In genomic region chr4:104066533-104066932, GRCh38 we compare ENCODE assay signal across 31 cellular contexts.
"Had no signal": no experiment of that assay in that cellular context is flagged by ENCODE, and none has a peak within 500 bp of the region (broad histone marks: within the 10 kb centered on the region; RNA-seq: fewer than 3 reads in every experiment).

No MANE protein-coding gene starts in this region.

- DNase-seq: activated B cell treated with CpG ODN at 0.5 μM for 24 hours; activated CD4-positive, alpha-beta memory T cell treated with anti-CD3 and anti-CD28 coated beads for 36 hours; activated CD4-positive, alpha-beta T cell treated with anti-CD3 and anti-CD28 coated beads for 36 hours; activated CD4-positive, alpha-beta T cell treated with anti-CD3 and anti-CD28 coated beads, Interleukin-2, amount 10 ng/mL, durations not matched to agents 24 days and 14 days; activated CD4-positive, CD25-positive, alpha-beta regulatory T cell treated with anti-CD3 and anti-CD28 coated beads, Interleukin-2, amount 50 U/mL, for 72 hours; activated CD8-positive, alpha-beta memory T cell treated with anti-CD3 and anti-CD28 coated beads, Interleukin-2, amount 10 ng/mL, durations not matched to agents 7 days and 5 days; activated CD8-positive, alpha-beta memory T cell treated with anti-CD3 and anti-CD28 coated beads, Interleukin-2, amount 50 U/mL, for 4 hours; activated CD8-positive, alpha-beta T cell treated with anti-CD3 and anti-CD28 coated beads, Interleukin-2, amount 10 ng/mL, durations not matched to agents 7 days and 5 days; activated gamma-delta T cell; activated naive CD4-positive, alpha-beta T cell; activated naive CD4-positive, alpha-beta T cell treated with anti-CD3 and anti-CD28 coated beads, Interleukin-2, amount 10 ng/mL, durations not matched to agents 7 days and 5 days; activated naive CD8-positive, alpha-beta T cell treated with anti-CD3 and anti-CD28 coated beads, Interleukin-2, amount 10 ng/mL, durations not matched to agents 7 days and 5 days; activated T-cell treated with anti-CD3 and anti-CD28 coated beads, Interleukin-2, amount 50 U/mL, for 1 hour; activated T-cell treated with anti-CD3 and anti-CD28 coated beads, Interleukin-2, amount 50 U/mL, for 48 hours; central memory CD4-positive, alpha-beta T cell; cerebellar nuclear complex; colonic mucosa; effector CD8-positive, alpha-beta T cell; esophagus squamous epithelium; foreskin melanocyte; head of caudate nucleus; hippocampal formation; T-helper 2 cell had no signal

- H3K36me3 ChIP-seq: ascending aorta, breast epithelium, cardiac muscle cell, colonic mucosa, esophagus squamous epithelium, gastroesophageal sphincter had no signal

- ATAC-seq: activated CD4-positive, alpha-beta T cell treated with anti-CD3 and anti-CD28 coated beads for 36 hours; activated CD8-positive, alpha-beta memory T cell treated with anti-CD3 and anti-CD28 coated beads, Interleukin-2, amount 10 ng/mL, durations not matched to agents 7 days and 5 days; activated CD8-positive, alpha-beta T cell treated with anti-CD3 and anti-CD28 coated beads, Interleukin-2, amount 10 ng/mL, durations not matched to agents 7 days and 5 days; activated naive CD4-positive, alpha-beta T cell treated with anti-CD3 and anti-CD28 coated beads, Interleukin-2, amount 50 U/mL, for 72 hours; gastroesophageal sphincter had no signal

- H3K27me3 ChIP-seq: ascending aorta, breast epithelium, cardiac muscle cell, colonic mucosa, esophagus squamous epithelium, gastroesophageal sphincter had no signal

- H3K27ac ChIP-seq: ascending aorta, breast epithelium, cardiac muscle cell, colonic mucosa, epithelial cell of prostate, esophagus squamous epithelium, gastroesophageal sphincter, VCaP had no signal

- H3K4me1 ChIP-seq: ascending aorta, breast epithelium, colonic mucosa, esophagus squamous epithelium, gastroesophageal sphincter had no signal

- H3K4me3 ChIP-seq: ascending aorta, breast epithelium, cardiac muscle cell, colonic mucosa, esophagus squamous epithelium, gastroesophageal sphincter had no signal

- H3K9me3 ChIP-seq: ascending aorta, colonic mucosa, gastroesophageal sphincter had no signal

- FAIRE-seq: endothelial cell of umbilical vein had no signal
